In the genomic region with DNA sequence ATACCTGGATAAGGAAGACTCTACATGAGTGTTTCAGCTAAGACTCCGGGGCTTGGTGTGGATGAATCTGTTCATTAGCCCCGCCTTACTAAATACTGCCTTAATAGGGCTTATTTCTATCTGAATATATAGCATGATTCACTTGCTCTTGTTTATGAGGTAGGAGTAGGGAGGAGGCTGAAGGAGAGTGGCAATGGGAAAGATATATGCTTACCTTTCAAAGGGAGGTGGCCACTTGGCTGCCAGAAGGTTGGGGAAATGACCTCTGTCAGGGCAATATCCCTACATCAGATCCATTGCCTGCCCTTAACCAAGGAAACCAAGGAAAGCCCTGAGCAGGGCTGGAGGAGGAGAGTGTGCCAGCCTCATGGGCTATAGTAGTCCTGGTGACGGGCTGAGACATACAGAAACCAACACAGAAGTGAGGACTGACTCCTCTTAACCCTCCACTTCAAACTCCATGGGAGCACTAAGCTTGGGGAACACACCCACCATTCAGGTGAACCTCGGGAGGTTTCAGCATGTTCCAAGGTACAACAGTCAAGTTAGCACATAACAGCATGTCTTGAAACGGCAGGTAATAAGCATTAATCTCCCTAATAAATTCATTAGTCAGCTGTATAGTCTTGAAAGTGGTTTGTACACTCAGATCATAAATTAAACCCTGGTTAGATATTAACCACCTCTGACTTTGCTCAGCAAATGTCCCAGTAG, we compare ENCODE assay signal across 25 cellular contexts.
DNase-seq lines count a peak whose midpoint lies in the region; ATAC-seq, FAIRE-seq and TF ChIP-seq lines count a peak whose summit lies in the region.
"Had no signal": no experiment of that assay in that cellular context is flagged by ENCODE, and none has a peak within 500 bp of the region (broad histone marks: within the 10 kb centered on the region; RNA-seq: fewer than 3 reads in every experiment).

No MANE protein-coding gene starts in this region.

- peak overlapping the region; percentile 89 for H3K27ac ChIP-seq in duodenal mucosa (ENCODE audit: low read depth, low read length)
- H3K27ac ChIP-seq in pancreas = no peak overlapping the region
- H3K27ac ChIP-seq: neural progenitor cell, RWPE1 had no signal

- H3K27me3 Mint-ChIP-seq in T-cell = no peaks in the 10 kb centered on the region
- H3K27me3 Mint-ChIP-seq: activated naive CD8-positive, alpha-beta T cell treated with anti-CD3 and anti-CD28 coated beads for 36 hours; B cell had no signal

- no peaks in the 10 kb centered on the region for H3K36me3 Mint-ChIP-seq in T-cell
- H3K36me3 Mint-ChIP-seq: activated naive CD8-positive, alpha-beta T cell treated with anti-CD3 and anti-CD28 coated beads for 36 hours; neural progenitor cell had no signal

- DNase-seq in HT-29 (ENCODE audit: low spot score) (peak; percentile 37), left colon (no peak), pancreas (no peak), T-helper 2 cell (no peak), T-cell (no peak), EL (no peak)
- no peak for DNase-seq in stimulated activated CD4-positive, alpha-beta T cell treated with anti-CD3 and anti-CD28 coated beads, Interleukin-4, amount 100 ng/mL, for 1 hour
- DNase-seq: activated CD4-positive, alpha-beta T cell treated with anti-CD3 and anti-CD28 coated beads for 1 hour; activated effector memory CD4-positive, alpha-beta T cell treated with anti-CD3 and anti-CD28 coated beads, Interleukin-2, amount 50 U/mL, for 16 hours; activated naive CD8-positive, alpha-beta T cell treated with anti-CD3 and anti-CD28 coated beads for 36 hours; aorta; caudate nucleus; H9; mammary epithelial cell; NCI-H1105 treated with DMSO at 0.1 percent for 48 hours; NCI-H2029; NCI-H526 treated with DMSO at 0.1 percent for 48 hours; posterior cingulate gyrus; stimulated activated CD4-positive, alpha-beta T cell treated with anti-CD3 and anti-CD28 coated beads, Interleukin-15, amount 100 ng/mL, for 24 hours; stimulated activated naive CD8-positive, alpha-beta T cell treated with anti-CD3 and anti-CD28 coated beads, Interleukin-15, Interleukin-2, amounts not matched to agents 100 U/mL and 50 U/mL, for 24 hours had no signal

- H3K4me1 Mint-ChIP-seq in T-cell = peaks cover 15 to 26% (median 20%) of the 10 kb centered on the region in 3 donors

- TF ChIP-seq CTCF in pancreas (IDR thresholded peaks at IDR 0.05) = no peak

- peaks cover 36 to 52% of the 10 kb centered on the region in 2 donors for H3K4me1 ChIP-seq in duodenal mucosa (ENCODE audit: control insufficient read depth in 1 of 2, insufficient read depth in 2 of 2, low read length in 2 of 2)
- no peaks in the 10 kb centered on the region for H3K4me1 ChIP-seq in pancreas

- no peak overlapping the region for H3K27ac Mint-ChIP-seq in T-cell
- H3K27ac Mint-ChIP-seq: activated naive CD8-positive, alpha-beta T cell treated with anti-CD3 and anti-CD28 coated beads for 36 hours; B cell; H9; neural progenitor cell had no signal

- POLR2A ChIA-PET in T-cell (lab: Charles Lee) = interaction anchor here in 1 of 2 donors (0.6 to 0.7 kb wide), 2 partner anchors 33 to 507 kb away, joined by 3 to 7 read pairs; no protein-coding TSS in a partner anchor

- ATAC-seq in left colon (peak; percentile 85), pancreas (peak; percentile 46 to 73 (median 70)), T-cell (replicated peaks in 1 of 4) (no peak)
- ATAC-seq: stimulated activated naive CD8-positive, alpha-beta T cell treated with anti-CD3 and anti-CD28 coated beads, Interleukin-15, Interleukin-2, amounts not matched to agents 100 U/mL and 50 U/mL, for 24 hours had no signal

- H3K36me3 ChIP-seq in duodenal mucosa (ENCODE audit: control insufficient read depth in 1 of 2, insufficient read depth in 2 of 2, low read length in 2 of 2) = no peaks in the 10 kb centered on the region
- no peaks in the 10 kb centered on the region for H3K36me3 ChIP-seq in pancreas
- H3K36me3 ChIP-seq: neural progenitor cell had no signal

- H3K4me3 Mint-ChIP-seq in T-cell = no peak overlapping the region
- H3K4me3 Mint-ChIP-seq: activated naive CD8-positive, alpha-beta T cell treated with anti-CD3 and anti-CD28 coated beads for 36 hours; B cell; H9; neural progenitor cell had no signal

- intact Hi-C loops in left colon (cut with DNase I, micrococcal nuclease) (no loop called here), pancreas (cut with DNase I) (no loop called here)

- FAIRE-seq in pancreas (lab: Jason Lieb, UNC) = no peak
- FAIRE-seq: endometrium had no signal

- WGBS in pancreas, 2 donors = 53 to 69% methylated on average over 5 of the region's 5 CpGs

- H3K9me3 ChIP-seq in duodenal mucosa (ENCODE audit: control insufficient read depth in 1 of 2, low read length in 2 of 2) = no peaks in the 10 kb centered on the region
- no peaks in the 10 kb centered on the region for H3K9me3 ChIP-seq in pancreas

- H3K9me3 Mint-ChIP-seq in T-cell = no peaks in the 10 kb centered on the region
- H3K9me3 Mint-ChIP-seq: activated naive CD8-positive, alpha-beta T cell treated with anti-CD3 and anti-CD28 coated beads for 36 hours; H9; neural progenitor cell had no signal

- H3K4me3 ChIP-seq in duodenal mucosa (ENCODE audit: low read depth in 1 of 2, low read length in 2 of 2) (peak overlapping the region; percentile 34 to 38), pancreas (no peak overlapping the region)
- H3K4me3 ChIP-seq: neural progenitor cell had no signal

- CTCF ChIA-PET in T-cell (lab: Charles Lee) = no interaction called here

- H3K27me3 ChIP-seq in duodenal mucosa (ENCODE audit: control insufficient read depth in 1 of 2, insufficient read depth in 2 of 2, low read length in 2 of 2) = no peaks in the 10 kb centered on the region
- H3K27me3 ChIP-seq in pancreas = no peaks in the 10 kb centered on the region
- H3K27me3 ChIP-seq: neural progenitor cell had no signal

- peak overlapping the region; percentile 20 to 47 for H3K9ac ChIP-seq in duodenal mucosa (ENCODE audit: low read depth in 1 of 2, low read length in 2 of 2)
- H3K9ac ChIP-seq: neural progenitor cell had no signal

Comparison
In these comparisons a context has a peak if more than half of its experiments do, and no peak if none do; other contexts are left out.
1. H3K4me3 ChIP-seq: peak in duodenal mucosa (2 of 2); none in pancreas (0 of 4).
2. ATAC-seq: peak in left colon (single experiment) and pancreas (4 of 4); none in T-cell (0 of 4).